ENCODE assay signal across 8 cellular contexts in genomic region chr16:71358464-71359031, GRCh38. TPM values are rescaled to one million over a fixed set of nuclear protein-coding genes. Genes with fewer than 3 reads are reported as not detected.
A peak's percentile ranks its signal among the peaks of the same experiment; 100 is the strongest.
DNase-seq lines count a peak whose midpoint lies in the region; ATAC-seq and TF ChIP-seq lines count a peak whose summit lies in the region.

TSS of gene CALB2 (plus strand) at chr16:71358723. CDS start at chr16:71358793, 70 bp downstream.

- H3K4me1 ChIP-seq in rectal smooth muscle tissue (ENCODE audit: control insufficient read depth, insufficient read depth, low read length) (no peaks in the 10 kb centered on the region), aorta (ENCODE audit: control insufficient read depth in 1 of 2, insufficient read depth in 2 of 2, low read length in 2 of 2) (no peaks in the 10 kb centered on the region)

- peak; percentile 91 for DNase-seq in Calu3
- DNase-seq in GM20000 (ENCODE audit: low spot score) = peak; percentile 91
- DNase-seq in HUDEP-2 (lab: John Stamatoyannopoulos, UW; ENCODE audit: unreplicated experiment in 76 of 76) = peak in 53 of 76 experiments; percentile 4 to 71 (median 38)
- DNase-seq in activated naive CD8-positive, alpha-beta T cell treated with anti-CD3 and anti-CD28 coated beads, Interleukin-2, amount 50 U/mL, for 24 hours = peak; percentile 74
- peak; percentile 87 for DNase-seq in left ventricle myocardium superior
- DNase-seq in aorta = peak; percentile 66 to 90

- no peak within 1 kb of the TSS for H3K9ac ChIP-seq in rectal smooth muscle tissue (ENCODE audit: low read length)

- H3K36me3 ChIP-seq in rectal smooth muscle tissue (ENCODE audit: control insufficient read depth, insufficient read depth, low read length) = no peaks in the 10 kb centered on the region
- H3K36me3 ChIP-seq in aorta (ENCODE audit: control insufficient read depth in 1 of 2, insufficient read depth in 2 of 2, low read length in 1 of 2) = no peaks in the 10 kb centered on the region

- TF ChIP-seq CTCF in Calu3 (IDR thresholded peaks at IDR 0.05; ENCODE audit: unreplicated experiment) (peak; percentile 99), GM20000 (IDR thresholded peaks at IDR 0.05; ENCODE audit: extremely low read depth, missing control alignments) (peak; percentile 99)

- intact Hi-C loops in Calu3 (cut with micrococcal nuclease; ENCODE audit: unreplicated experiment) (loop anchor here (1.0 to 5.0 kb wide), 2 partner anchors 46 to 143 kb away; no protein-coding TSS in a partner anchor), left ventricle myocardium superior (cut with micrococcal nuclease) (no loop called here), aorta (cut with DNase I) (loop anchor here in 1 of 2 donors (5.0 to 10.0 kb wide), 2 partner anchors 551 to 684 kb away; no protein-coding TSS in a partner anchor)

- 1% methylated on average over 52 to 55 of the region's 55 CpGs for WGBS in aorta, 2 donors

- peaks cover 41% of the 10 kb centered on the region for H3K4me1 Mint-ChIP-seq in Calu3 (ENCODE audit: low read depth, unreplicated experiment)
- peaks cover 3% of the 10 kb centered on the region for H3K4me1 Mint-ChIP-seq in activated naive CD8-positive, alpha-beta T cell treated with anti-CD3 and anti-CD28 coated beads, Interleukin-2, amount 50 U/mL, for 24 hours

- no peaks in the 10 kb centered on the region for H3K9me3 ChIP-seq in aorta (ENCODE audit: control insufficient read depth, low read length)

- BruUV-seq in Calu3 (replicated peaks; lab: Mats Ljungman, UMichigan) = no TSS peak

- CTCF ChIA-PET in Calu3 (lab: Charles Lee) = interaction anchor here (0.6 to 3.1 kb wide), 5 partner anchors 46 to 143 kb away, joined by 3 to 14 read pairs (median 3); no protein-coding TSS in a partner anchor

- ATAC-seq in SK-N-SH treated with all-trans-retinoic acid at 6 μM for 48 hours (peak; percentile 95), left ventricle myocardium superior (peak; percentile 94), aorta (ENCODE audit: low FRiP score) (peak; percentile 91)
- ATAC-seq in activated naive CD8-positive, alpha-beta T cell treated with anti-CD3 and anti-CD28 coated beads, Interleukin-2, amount 50 U/mL, for 24 hours = peak; percentile 79

- H3K9me3 Mint-ChIP-seq in Calu3 (ENCODE audit: low read depth, unreplicated experiment) = no peaks in the 10 kb centered on the region
- no peaks in the 10 kb centered on the region for H3K9me3 Mint-ChIP-seq in activated naive CD8-positive, alpha-beta T cell treated with anti-CD3 and anti-CD28 coated beads, Interleukin-2, amount 50 U/mL, for 24 hours

- H3K36me3 Mint-ChIP-seq in Calu3 (ENCODE audit: insufficient read depth, unreplicated experiment) = peaks cover 38% of the 10 kb centered on the region
- H3K36me3 Mint-ChIP-seq in activated naive CD8-positive, alpha-beta T cell treated with anti-CD3 and anti-CD28 coated beads, Interleukin-2, amount 50 U/mL, for 24 hours (ENCODE audit: low read depth) = no peaks in the 10 kb centered on the region

- no peaks in the 10 kb centered on the region for H3K27me3 Mint-ChIP-seq in Calu3 (ENCODE audit: unreplicated experiment)
- H3K27me3 Mint-ChIP-seq in activated naive CD8-positive, alpha-beta T cell treated with anti-CD3 and anti-CD28 coated beads, Interleukin-2, amount 50 U/mL, for 24 hours = peaks cover 23% of the 10 kb centered on the region

- peak within 1 kb of the TSS; percentile 69 for H3K27ac Mint-ChIP-seq in Calu3 (ENCODE audit: unreplicated experiment)
- no peak within 1 kb of the TSS for H3K27ac Mint-ChIP-seq in activated naive CD8-positive, alpha-beta T cell treated with anti-CD3 and anti-CD28 coated beads, Interleukin-2, amount 50 U/mL, for 24 hours

- peak within 1 kb of the TSS; percentile 82 for H3K4me3 Mint-ChIP-seq in Calu3 (ENCODE audit: low read depth, unreplicated experiment)
- H3K4me3 Mint-ChIP-seq in activated naive CD8-positive, alpha-beta T cell treated with anti-CD3 and anti-CD28 coated beads, Interleukin-2, amount 50 U/mL, for 24 hours = no peak within 1 kb of the TSS

- H3K4me3 ChIP-seq in rectal smooth muscle tissue (ENCODE audit: low read length) (peak within 1 kb of the TSS; percentile 54), aorta (ENCODE audit: low read length in 2 of 2) (no peak within 1 kb of the TSS)

- H3K27me3 ChIP-seq in rectal smooth muscle tissue (ENCODE audit: control insufficient read depth, insufficient read depth, low read length) (peaks cover 2% of the 10 kb centered on the region), aorta (ENCODE audit: control insufficient read depth in 1 of 2, insufficient read depth in 2 of 2, low read length in 1 of 2) (no peaks in the 10 kb centered on the region)

- H3K27ac ChIP-seq in rectal smooth muscle tissue (ENCODE audit: low read depth, low read length) (no peak within 1 kb of the TSS), aorta (ENCODE audit: low read depth in 1 of 2, low read length in 2 of 2) (no peak within 1 kb of the TSS)

TF ChIP-seq in SK-N-SH treated with all-trans-retinoic acid at 6 μM for 48 hours, 23 proteins besides CTCF, POLR2A, EP300 and RAD21:
- TF ChIP-seq TOX (CRISPR knock-in tag; IDR thresholded peaks at IDR 0.05; ENCODE audit: borderline replicate concordance) (no peak), PPARA (CRISPR knock-in tag; IDR thresholded peaks at IDR 0.05; ENCODE audit: borderline replicate concordance) (no peak), TSHZ2 (CRISPR knock-in tag; IDR thresholded peaks at IDR 0.05) (no peak), OSR1 (CRISPR knock-in tag; IDR thresholded peaks at IDR 0.05) (no peak)

RNA-seq across cellular contexts. Expression of gene CALB2, which starts in this region (rescaled TPM):
- total RNA-seq in Calu3 (2022) (16.6 and 35.1 TPM in 2 replicates), left ventricle myocardium superior (1.6 TPM), aorta (1 to 10 TPM in 1 of 2 donors, under 1 TPM in 1; 0.84 to 1.1 TPM)
- polyA plus RNA-seq in aorta = not detected

Comparison
In these comparisons a context has a peak if more than half of its experiments do, and no peak if none do; other contexts are left out.
1. DNase-seq: peak in every context shown above with its lines; median percentile 91 in Calu3; 91 in GM20000; 87 in left ventricle myocardium superior; 78 in aorta; 74 in activated naive CD8-positive, alpha-beta T cell treated with anti-CD3 and anti-CD28 coated beads, Interleukin-2, amount 50 U/mL, for 24 hours; 38 in HUDEP-2.